In genomic region chr17:77429985-77430752, GRCh38 we compare ENCODE assay signal across 8 cellular contexts.
DNase-seq lines count a peak whose midpoint lies in the region; ATAC-seq and TF ChIP-seq lines count a peak whose summit lies in the region.

No MANE protein-coding gene starts in this region.

- TF ChIP-seq CTCF in H9 (conservative IDR thresholded peaks at IDR 0.05) (peak; percentile 94), RWPE1 (conservative IDR thresholded peaks at IDR 0.05; ENCODE audit: low read depth) (peak; percentile 80), gastroesophageal sphincter (IDR thresholded peaks at IDR 0.05) (peak in 3 of 4 experiments; percentile 92 to 94 (median 92)), osteoblast (IDR thresholded peaks at IDR 0.05; ENCODE audit: extremely low read depth, low read depth, low read length) (peak; percentile 92)

- no peak overlapping the region for H4K5ac ChIP-seq in H9 (ENCODE audit: insufficient read length, low read depth, low read length)

- H3K9me3 Mint-ChIP-seq in H9: no peaks in the 10 kb centered on the region
- H3K9me3 Mint-ChIP-seq in activated naive CD4-positive, alpha-beta T cell treated with anti-CD3 and anti-CD28 coated beads for 36 hours: no peaks in the 10 kb centered on the region

- no peak overlapping the region; a peak in 1 of 5 replicates for H3K4me3 Mint-ChIP-seq in H9
- H3K4me3 Mint-ChIP-seq in activated naive CD4-positive, alpha-beta T cell treated with anti-CD3 and anti-CD28 coated beads for 36 hours: no peak overlapping the region

- H3K4me1 ChIP-seq in BLaER1 treated with 17β-estradiol and CSF1 and Interleukin-3, amounts not matched to agents 10 nM and 100 nM: peaks cover 100% of the 10 kb centered on the region in 10 experiments
- H3K4me1 ChIP-seq in H9 (ENCODE audit: insufficient read depth, low read length) (peaks cover 12% of the 10 kb centered on the region; the same call in 1 of the 2 replicates), gastroesophageal sphincter (peaks cover 17 to 100% (median 83%) of the 10 kb centered on the region in 3 donors), osteoblast (ENCODE audit: insufficient read depth, low read length) (peaks cover 68% of the 10 kb centered on the region), thymus (ENCODE audit: control insufficient read depth, insufficient read depth, low read length) (peaks cover 67% of the 10 kb centered on the region)

- CTCF ChIA-PET in RWPE1 (lab: Yijun Ruan, JAX): interaction anchor here (0.5 to 1.5 kb wide), 12 partner anchors 19 to 279 kb away, joined by 3 to 6 read pairs (median 4); no protein-coding TSS in a partner anchor
- CTCF ChIA-PET in activated naive CD4-positive, alpha-beta T cell treated with anti-CD3 and anti-CD28 coated beads for 36 hours (lab: Charles Lee): interaction anchor here (0.6 to 5.3 kb wide), 34 partner anchors 9 to 305 kb away, joined by 3 to 93 read pairs (median 8); no protein-coding TSS in a partner anchor

- no peak overlapping the region for H4K91ac ChIP-seq in H9 (ENCODE audit: insufficient read length, low read depth, low read length)

- H2BK20ac ChIP-seq in H9 (ENCODE audit: low read depth, low read length, poor library complexity, severe bottlenecking): no peak overlapping the region

- H3K56ac ChIP-seq in H9 (ENCODE audit: insufficient read length, low read depth, low read length): no peak overlapping the region

- no peaks in the 10 kb centered on the region for H3K9me3 ChIP-seq in BLaER1 treated with 17β-estradiol and CSF1 and Interleukin-3, amounts not matched to agents 10 nM and 100 nM (replicated peaks in 1 of 11)
- H3K9me3 ChIP-seq in H9 (ENCODE audit: control insufficient read depth, low read depth, low read length): no peaks in the 10 kb centered on the region
- H3K9me3 ChIP-seq in gastroesophageal sphincter: no peaks in the 10 kb centered on the region
- no peaks in the 10 kb centered on the region for H3K9me3 ChIP-seq in osteoblast (ENCODE audit: low read depth, low read length)
- H3K9me3 ChIP-seq in thymus (ENCODE audit: control insufficient read depth): no peaks in the 10 kb centered on the region

- peaks cover 0 to 8% (median 0%) of the 10 kb centered on the region in 11 experiments; a peak in 5 of 22 replicates for H3K36me3 ChIP-seq in BLaER1 treated with 17β-estradiol and CSF1 and Interleukin-3, amounts not matched to agents 10 nM and 100 nM
- H3K36me3 ChIP-seq in gastroesophageal sphincter (no peaks in the 10 kb centered on the region), osteoblast (ENCODE audit: insufficient read depth, low read length) (peaks cover 14% of the 10 kb centered on the region), thymus (ENCODE audit: control insufficient read depth, insufficient read depth) (peaks cover 12% of the 10 kb centered on the region)

- H3K4me3 ChIP-seq in BLaER1 treated with 17β-estradiol and CSF1 and Interleukin-3, amounts not matched to agents 10 nM and 100 nM: peak overlapping the region in 9 of 10 experiments; percentile 8 to 59 (median 40); a peak in 14 of 20 replicates
- no peak overlapping the region for H3K4me3 ChIP-seq in gastroesophageal sphincter
- peak overlapping the region; percentile 36 for H3K4me3 ChIP-seq in osteoblast (ENCODE audit: insufficient read depth, low read length)
- H3K4me3 ChIP-seq in thymus (ENCODE audit: low read length): no peak overlapping the region

- intact Hi-C loops in activated naive CD4-positive, alpha-beta T cell treated with anti-CD3 and anti-CD28 coated beads for 36 hours (cut with micrococcal nuclease): loop anchor here (1.0 to 2.0 kb wide), 3 partner anchors 30 to 99 kb away; no protein-coding TSS in a partner anchor

- no peak overlapping the region for H4K8ac ChIP-seq in H9 (replicated peaks; ENCODE audit: insufficient read length, low read depth, low read length)

- no peak for TF ChIP-seq EP300 in gastroesophageal sphincter (IDR thresholded peaks at IDR 0.05)

- no peak for TF ChIP-seq POLR2A in gastroesophageal sphincter (IDR thresholded peaks at IDR 0.05)

- no peak overlapping the region for H3K4ac ChIP-seq in H9 (ENCODE audit: low read depth, low read length)

- peaks cover 47 to 80% of the 10 kb centered on the region in 2 experiments for H3K4me1 Mint-ChIP-seq in H9
- peaks cover 92% of the 10 kb centered on the region for H3K4me1 Mint-ChIP-seq in activated naive CD4-positive, alpha-beta T cell treated with anti-CD3 and anti-CD28 coated beads for 36 hours (ENCODE audit: low read depth)

- DNase-seq in H9 (peak; percentile 98), RWPE1 (ENCODE audit: low spot score) (no peak), osteoblast (ENCODE audit: insufficient read length, low spot score, missing footprints) (peak; percentile 98)
- DNase-seq in activated naive CD4-positive, alpha-beta T cell treated with anti-CD3 and anti-CD28 coated beads for 36 hours: peak; percentile 94

- H3K18ac ChIP-seq in H9 (ENCODE audit: insufficient read length, low read depth, low read length): no peak overlapping the region

- ATAC-seq in gastroesophageal sphincter: peak; percentile 86
- ATAC-seq in GM19328 (IDR thresholded peaks at IDR 0.05; ENCODE audit: unreplicated experiment): no peak

- H3K14ac ChIP-seq in H9 (ENCODE audit: insufficient read depth, low read length): no peak overlapping the region

- peak overlapping the region; percentile 31 to 88 (median 69); a peak in 3 of 7 replicates for H3K27ac Mint-ChIP-seq in H9
- peak overlapping the region; percentile 41 for H3K27ac Mint-ChIP-seq in activated naive CD4-positive, alpha-beta T cell treated with anti-CD3 and anti-CD28 coated beads for 36 hours

- POLR2A ChIA-PET in RWPE1 (lab: Yijun Ruan, JAX; ENCODE audit: low non-redundant PET): no interaction called here

- H3K23ac ChIP-seq in H9 (ENCODE audit: insufficient read length, low read depth, low read length): no peak overlapping the region

- no peaks in the 10 kb centered on the region for H3K23me2 ChIP-seq in H9 (ENCODE audit: insufficient read length, low read depth, low read length, poor library complexity, severe bottlenecking)

- peaks cover 2% of the 10 kb centered on the region for H3K79me1 ChIP-seq in H9 (ENCODE audit: insufficient read depth, low read depth, low read length, poor library complexity, severe bottlenecking)

- WGBS in H9 (ENCODE audit: extremely low coverage, insufficient read length, low lambda C conversion rate): no CpG with 5 or more reads among the region's 16 CpGs
- WGBS in gastroesophageal sphincter (ENCODE audit: low coverage in 1 of 2), 2 donors: 4% methylated on average over 11 of the region's 16 CpGs; no CpG with 5 or more reads in 1 of the 2 donors
- 67% methylated on average over 16 of the region's 16 CpGs for WGBS in thymus

- H2BK5ac ChIP-seq in H9 (ENCODE audit: insufficient read length, low read length): no peak overlapping the region

- H3K36me3 Mint-ChIP-seq in H9 (ENCODE audit: insufficient read depth in 1 of 3, low read depth in 3 of 3): peaks cover 0 to 2% (median 0%) of the 10 kb centered on the region in 3 experiments; a peak in 1 of 7 replicates
- H3K36me3 Mint-ChIP-seq in activated naive CD4-positive, alpha-beta T cell treated with anti-CD3 and anti-CD28 coated beads for 36 hours (ENCODE audit: low read depth): no peaks in the 10 kb centered on the region

- H3K9ac ChIP-seq in BLaER1 treated with 17β-estradiol and CSF1 and Interleukin-3, amounts not matched to agents 10 nM and 100 nM: peak overlapping the region in 10 of 11 experiments; percentile 16 to 95 (median 69); a peak in 19 of 22 replicates
- H3K9ac ChIP-seq in H9 (ENCODE audit: extremely low read depth, insufficient read length, low read length): no peak overlapping the region

- H3K79me2 ChIP-seq in H9 (ENCODE audit: insufficient read depth, low read length) (no peaks in the 10 kb centered on the region; the same call in 1 of the 2 replicates), osteoblast (ENCODE audit: insufficient read depth, low read length) (peaks cover 94% of the 10 kb centered on the region)

- peaks cover 0 to 2% (median 0%) of the 10 kb centered on the region in 11 experiments; a peak in 1 of 22 replicates for H3K27me3 ChIP-seq in BLaER1 treated with 17β-estradiol and CSF1 and Interleukin-3, amounts not matched to agents 10 nM and 100 nM
- no peaks in the 10 kb centered on the region for H3K27me3 ChIP-seq in H9 (ENCODE audit: insufficient read depth, low read length)
- H3K27me3 ChIP-seq in gastroesophageal sphincter: no peaks in the 10 kb centered on the region
- no peaks in the 10 kb centered on the region for H3K27me3 ChIP-seq in osteoblast (ENCODE audit: insufficient read depth, low read length)
- no peaks in the 10 kb centered on the region for H3K27me3 ChIP-seq in thymus (ENCODE audit: control insufficient read depth, insufficient read depth)

- H2BK12ac ChIP-seq in H9 (ENCODE audit: insufficient read length, low read depth, low read length): no peak overlapping the region

- H2BK15ac ChIP-seq in H9 (ENCODE audit: low read depth, low read length): no peak overlapping the region

- peak overlapping the region; percentile 88 to 100 (median 98) for H3K4me2 ChIP-seq in BLaER1 treated with 17β-estradiol and CSF1 and Interleukin-3, amounts not matched to agents 10 nM and 100 nM
- H3K4me2 ChIP-seq in H9 (ENCODE audit: insufficient read depth, insufficient read length, low read length): no peak overlapping the region
- H3K4me2 ChIP-seq in osteoblast (ENCODE audit: insufficient read depth, low read length): peak overlapping the region; percentile 50

- H2AFZ ChIP-seq in H9 (ENCODE audit: low read length) (no peak overlapping the region), osteoblast (ENCODE audit: low read length) (no peak overlapping the region)

- H4K20me1 ChIP-seq in BLaER1 treated with 17β-estradiol and CSF1 and Interleukin-3, amounts not matched to agents 10 nM and 100 nM: peaks cover 0 to 100% (median 24%) of the 10 kb centered on the region in 11 experiments; a peak in 14 of 22 replicates
- peaks cover 2% of the 10 kb centered on the region for H4K20me1 ChIP-seq in H9 (ENCODE audit: control insufficient read depth, insufficient read depth, insufficient read length)
- H4K20me1 ChIP-seq in osteoblast (ENCODE audit: insufficient read depth, low read length): peaks cover 74% of the 10 kb centered on the region

- no peak overlapping the region for H3T11ph ChIP-seq in H9 (ENCODE audit: low read length)

- no peak overlapping the region for H2BK120ac ChIP-seq in H9 (ENCODE audit: low read depth, low read length, poor library complexity, severe bottlenecking)

- H3K27me3 Mint-ChIP-seq in H9 (ENCODE audit: low read depth): no peaks in the 10 kb centered on the region
- H3K27me3 Mint-ChIP-seq in activated naive CD4-positive, alpha-beta T cell treated with anti-CD3 and anti-CD28 coated beads for 36 hours (ENCODE audit: low read depth): no peaks in the 10 kb centered on the region

- H2AK5ac ChIP-seq in H9 (ENCODE audit: insufficient read length, low read length): no peak overlapping the region

- H3K27ac ChIP-seq in BLaER1 treated with 17β-estradiol and CSF1 and Interleukin-3, amounts not matched to agents 10 nM and 100 nM: peak overlapping the region in 10 of 11 experiments; percentile 8 to 100 (median 90); a peak in 18 of 22 replicates
- H3K27ac ChIP-seq in H9 (ENCODE audit: insufficient read length, low read depth, low read length): no peak overlapping the region
- peak overlapping the region; percentile 98 for H3K27ac ChIP-seq in RWPE1
- H3K27ac ChIP-seq in gastroesophageal sphincter: peak overlapping the region; percentile 91 to 99 (median 96)
- peak overlapping the region; percentile 95 for H3K27ac ChIP-seq in osteoblast (ENCODE audit: low read depth, low read length)
- peak overlapping the region; percentile 69 for H3K27ac ChIP-seq in thymus (ENCODE audit: low read depth)

Comparison
In these comparisons a context has a peak if more than half of its experiments do, and no peak if none do; other contexts are left out.
1. H3K4me3 ChIP-seq: peak in BLaER1 treated with 17β-estradiol and CSF1 and Interleukin-3, amounts not matched to agents 10 nM and 100 nM (9 of 10) and osteoblast (single experiment); none in gastroesophageal sphincter (0 of 2) and thymus (single experiment).
2. Peak in every context shown above with its lines, with median percentiles within 50 percentile points of each other: CTCF ChIP-seq.